Comparison of ENCODE assay signal across 1 cellular context in the genomic region with DNA sequence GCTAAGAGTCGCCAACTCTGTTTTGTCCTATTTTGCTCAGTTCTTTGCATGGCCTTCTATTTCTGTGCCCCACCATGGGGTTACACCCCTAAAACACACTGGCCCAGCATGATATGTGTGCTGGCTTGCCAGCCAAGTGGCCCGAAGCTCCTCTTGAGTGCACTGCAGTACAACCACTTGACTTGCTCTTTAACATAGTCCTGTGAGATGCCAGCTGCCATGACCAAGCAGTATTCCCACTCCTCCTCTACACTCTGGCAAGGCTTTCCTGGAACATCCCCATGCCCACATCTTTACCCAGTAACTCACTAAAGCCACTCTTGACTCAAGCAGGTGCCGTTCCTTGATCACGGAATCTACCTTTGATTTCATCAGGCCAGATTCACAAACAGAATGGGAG.
TF ChIP-seq lines count a peak whose summit lies in the region.

No MANE protein-coding gene starts in this region.

TF ChIP-seq in GM23338, 12 proteins besides CTCF, POLR2A, EP300 and RAD21 (continued from another document):
- TF ChIP-seq, protein P1, sequence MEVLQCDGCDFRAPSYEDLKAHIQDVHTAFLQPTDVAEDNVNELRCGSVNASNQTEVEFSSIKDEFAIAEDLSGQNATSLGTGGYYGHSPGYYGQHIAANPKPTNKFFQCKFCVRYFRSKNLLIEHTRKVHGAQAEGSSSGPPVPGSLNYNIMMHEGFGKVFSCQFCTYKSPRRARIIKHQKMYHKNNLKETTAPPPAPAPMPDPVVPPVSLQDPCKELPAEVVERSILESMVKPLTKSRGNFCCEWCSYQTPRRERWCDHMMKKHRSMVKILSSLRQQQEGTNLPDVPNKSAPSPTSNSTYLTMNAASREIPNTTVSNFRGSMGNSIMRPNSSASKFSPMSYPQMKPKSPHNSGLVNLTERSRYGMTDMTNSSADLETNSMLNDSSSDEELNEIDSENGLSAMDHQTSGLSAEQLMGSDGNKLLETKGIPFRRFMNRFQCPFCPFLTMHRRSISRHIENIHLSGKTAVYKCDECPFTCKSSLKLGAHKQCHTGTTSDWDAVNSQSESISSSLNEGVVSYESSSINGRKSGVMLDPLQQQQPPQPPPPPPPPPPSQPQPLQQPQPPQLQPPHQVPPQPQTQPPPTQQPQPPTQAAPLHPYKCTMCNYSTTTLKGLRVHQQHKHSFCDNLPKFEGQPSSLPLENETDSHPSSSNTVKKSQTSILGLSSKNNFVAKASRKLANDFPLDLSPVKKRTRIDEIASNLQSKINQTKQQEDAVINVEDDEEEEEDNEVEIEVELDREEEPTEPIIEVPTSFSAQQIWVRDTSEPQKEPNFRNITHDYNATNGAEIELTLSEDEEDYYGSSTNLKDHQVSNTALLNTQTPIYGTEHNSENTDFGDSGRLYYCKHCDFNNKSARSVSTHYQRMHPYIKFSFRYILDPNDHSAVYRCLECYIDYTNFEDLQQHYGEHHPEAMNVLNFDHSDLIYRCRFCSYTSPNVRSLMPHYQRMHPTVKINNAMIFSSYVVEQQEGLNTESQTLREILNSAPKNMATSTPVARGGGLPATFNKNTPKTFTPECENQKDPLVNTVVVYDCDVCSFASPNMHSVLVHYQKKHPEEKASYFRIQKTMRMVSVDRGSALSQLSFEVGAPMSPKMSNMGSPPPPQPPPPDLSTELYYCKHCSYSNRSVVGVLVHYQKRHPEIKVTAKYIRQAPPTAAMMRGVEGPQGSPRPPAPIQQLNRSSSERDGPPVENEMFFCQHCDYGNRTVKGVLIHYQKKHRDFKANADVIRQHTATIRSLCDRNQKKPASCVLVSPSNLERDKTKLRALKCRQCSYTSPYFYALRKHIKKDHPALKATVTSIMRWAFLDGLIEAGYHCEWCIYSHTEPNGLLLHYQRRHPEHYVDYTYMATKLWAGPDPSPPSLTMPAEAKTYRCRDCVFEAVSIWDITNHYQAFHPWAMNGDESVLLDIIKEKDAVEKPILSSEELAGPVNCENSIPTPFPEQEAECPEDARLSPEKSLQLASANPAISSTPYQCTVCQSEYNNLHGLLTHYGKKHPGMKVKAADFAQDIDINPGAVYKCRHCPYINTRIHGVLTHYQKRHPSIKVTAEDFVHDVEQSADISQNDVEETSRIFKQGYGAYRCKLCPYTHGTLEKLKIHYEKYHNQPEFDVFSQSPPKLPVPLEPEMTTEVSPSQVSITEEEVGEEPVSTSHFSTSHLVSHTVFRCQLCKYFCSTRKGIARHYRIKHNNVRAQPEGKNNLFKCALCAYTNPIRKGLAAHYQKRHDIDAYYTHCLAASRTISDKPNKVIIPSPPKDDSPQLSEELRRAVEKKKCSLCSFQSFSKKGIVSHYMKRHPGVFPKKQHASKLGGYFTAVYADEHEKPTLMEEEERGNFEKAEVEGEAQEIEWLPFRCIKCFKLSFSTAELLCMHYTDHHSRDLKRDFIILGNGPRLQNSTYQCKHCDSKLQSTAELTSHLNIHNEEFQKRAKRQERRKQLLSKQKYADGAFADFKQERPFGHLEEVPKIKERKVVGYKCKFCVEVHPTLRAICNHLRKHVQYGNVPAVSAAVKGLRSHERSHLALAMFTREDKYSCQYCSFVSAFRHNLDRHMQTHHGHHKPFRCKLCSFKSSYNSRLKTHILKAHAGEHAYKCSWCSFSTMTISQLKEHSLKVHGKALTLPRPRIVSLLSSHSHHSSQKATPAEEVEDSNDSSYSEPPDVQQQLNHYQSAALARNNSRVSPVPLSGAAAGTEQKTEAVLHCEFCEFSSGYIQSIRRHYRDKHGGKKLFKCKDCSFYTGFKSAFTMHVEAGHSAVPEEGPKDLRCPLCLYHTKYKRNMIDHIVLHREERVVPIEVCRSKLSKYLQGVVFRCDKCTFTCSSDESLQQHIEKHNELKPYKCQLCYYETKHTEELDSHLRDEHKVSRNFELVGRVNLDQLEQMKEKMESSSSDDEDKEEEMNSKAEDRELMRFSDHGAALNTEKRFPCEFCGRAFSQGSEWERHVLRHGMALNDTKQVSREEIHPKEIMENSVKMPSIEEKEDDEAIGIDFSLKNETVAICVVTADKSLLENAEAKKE (CRISPR knock-in tag; IDR thresholded peaks at IDR 0.05): no peak
- TF ChIP-seq ZNF114 (CRISPR knock-in tag; IDR thresholded peaks at IDR 0.05): no peak
